Comparison of ENCODE assay signal across 18 cellular contexts in genomic region chr17:12549499-12549901, GRCh38.
A peak's percentile ranks its signal among the peaks of the same experiment; 100 is the strongest.
DNase-seq lines count a peak whose midpoint lies in the region; ATAC-seq and TF ChIP-seq lines count a peak whose summit lies in the region.
"Had no signal": no experiment of that assay in that cellular context is flagged by ENCODE, and none has a peak within 500 bp of the region (broad histone marks: within the 10 kb centered on the region; RNA-seq: fewer than 3 reads in every experiment).

No MANE protein-coding gene starts in this region.

- H3K27ac Mint-ChIP-seq in nephron progenitor cell: no peak overlapping the region
- H3K27ac Mint-ChIP-seq: memory B cell; stimulated activated effector memory CD8-positive, alpha-beta T cell treated with anti-CD3 and anti-CD28 coated beads, Interleukin-12 subunit alpha, Interleukin-12 subunit beta, amount 100 ng/mL, for 72 hours had no signal

- TF ChIP-seq POLR2A in stomach (IDR thresholded peaks at IDR 0.05): no peak

- H3K4me3 ChIP-seq in cardiac fibroblast (replicated peaks in 1 of 2; ENCODE audit: low read depth in 2 of 2, low read length in 2 of 2) (no peak overlapping the region), hepatocyte (no peak overlapping the region), stomach (peak overlapping the region in 1 of 4 donors; percentile 0)

- no peaks in the 10 kb centered on the region for H4K20me1 ChIP-seq in hepatocyte (ENCODE audit: insufficient read depth, poor library complexity, severe bottlenecking)

- H3K79me2 ChIP-seq in hepatocyte: no peaks in the 10 kb centered on the region

- DNase-seq in GM04503 (ENCODE audit: low read depth) (peak; percentile 21), cardiac fibroblast (ENCODE audit: low read depth in 2 of 2) (peak; percentile 8 to 47), hepatocyte (ENCODE audit: low spot score) (no peak), stomach (no peak), nephron progenitor cell (no peak), DMS114 treated with DMSO at 0.1 percent for 48 hours (lab: John Stamatoyannopoulos, UW; ENCODE audit: unreplicated experiment) (no peak)
- no peak for DNase-seq in effector CD8-positive, alpha-beta T cell (lab: John Stamatoyannopoulos, UW)
- DNase-seq: GF-D8; GOT3; Karpas-422; NCI-H2029 treated with DMSO at 0.1 percent for 48 hours; posterior cingulate gyrus; stimulated activated CD4-positive, alpha-beta T cell treated with anti-CD3 and anti-CD28 coated beads, Interleukin-2, amount 100 ng/mL, for 48 hours had no signal

- intact Hi-C loops in stomach (cut with DNase I; ENCODE audit: low total_unique reads): loop anchor here (10.0 kb wide), 1 partner anchor 455 kb away; no protein-coding TSS in a partner anchor

- 17% methylated on average over 9 of the region's 9 CpGs for WGBS in hepatocyte (ENCODE audit: low lambda C conversion rate, missing lambda C conversion rate)
- WGBS in stomach, 5 donors: 21 to 42% (median 35%) methylated on average over 9 of the region's 9 CpGs

- TF ChIP-seq CTCF in cardiac fibroblast (IDR thresholded peaks at IDR 0.05; ENCODE audit: low read depth, low read length) (no peak), hepatocyte (IDR thresholded peaks at IDR 0.05; ENCODE audit: poor library complexity) (no peak), stomach (IDR thresholded peaks at IDR 0.05) (no peak), nephron progenitor cell (IDR thresholded peaks at IDR 0.05) (no peak)

- H3K36me3 ChIP-seq in hepatocyte (replicated peaks; ENCODE audit: insufficient read depth, low read depth): no peaks in the 10 kb centered on the region
- H3K36me3 ChIP-seq in stomach: no peaks in the 10 kb centered on the region

- H3K36me3 Mint-ChIP-seq in nephron progenitor cell (ENCODE audit: low read depth): no peaks in the 10 kb centered on the region
- H3K36me3 Mint-ChIP-seq: memory B cell; stimulated activated effector memory CD8-positive, alpha-beta T cell treated with anti-CD3 and anti-CD28 coated beads, Interleukin-12 subunit alpha, Interleukin-12 subunit beta, amount 100 ng/mL, for 72 hours had no signal

- H3K27me3 Mint-ChIP-seq in nephron progenitor cell (ENCODE audit: low read depth, poor library complexity): no peaks in the 10 kb centered on the region

- peaks cover 21% of the 10 kb centered on the region for H3K4me1 Mint-ChIP-seq in nephron progenitor cell
- H3K4me1 Mint-ChIP-seq: stimulated activated effector memory CD8-positive, alpha-beta T cell treated with anti-CD3 and anti-CD28 coated beads, Interleukin-12 subunit alpha, Interleukin-12 subunit beta, amount 100 ng/mL, for 72 hours had no signal

- ATAC-seq in GM18909 (IDR thresholded peaks at IDR 0.05; ENCODE audit: poor library complexity, unreplicated experiment): no peak
- ATAC-seq: stimulated activated effector memory CD8-positive, alpha-beta T cell treated with anti-CD3 and anti-CD28 coated beads, Interleukin-12 subunit alpha, Interleukin-12 subunit beta, amount 100 ng/mL, for 72 hours had no signal

- H3K9me3 ChIP-seq in hepatocyte (ENCODE audit: low read depth) (no peaks in the 10 kb centered on the region), stomach (no peaks in the 10 kb centered on the region)

- peak overlapping the region; percentile 42 for H3K4me2 ChIP-seq in hepatocyte

- no peaks in the 10 kb centered on the region for H3K27me3 ChIP-seq in hepatocyte
- no peaks in the 10 kb centered on the region for H3K27me3 ChIP-seq in stomach

- H3K9me3 Mint-ChIP-seq in nephron progenitor cell: no peaks in the 10 kb centered on the region
- H3K9me3 Mint-ChIP-seq: memory B cell had no signal

- no peak overlapping the region for H3K4me3 Mint-ChIP-seq in nephron progenitor cell
- H3K4me3 Mint-ChIP-seq: memory B cell; stimulated activated effector memory CD8-positive, alpha-beta T cell treated with anti-CD3 and anti-CD28 coated beads, Interleukin-12 subunit alpha, Interleukin-12 subunit beta, amount 100 ng/mL, for 72 hours had no signal

- H3K4me1 ChIP-seq in hepatocyte (ENCODE audit: insufficient read depth): peaks cover 12% of the 10 kb centered on the region
- H3K4me1 ChIP-seq in stomach: peaks cover 0 to 7% (median 3%) of the 10 kb centered on the region in 4 donors

- no peak for TF ChIP-seq EP300 in stomach (IDR thresholded peaks at IDR 0.05)

- H3K9me2 ChIP-seq in hepatocyte (replicated peaks; ENCODE audit: insufficient read depth): no peaks in the 10 kb centered on the region

- no peak overlapping the region for H2AFZ ChIP-seq in hepatocyte

- H3K27ac ChIP-seq in hepatocyte (no peak overlapping the region), stomach (peak overlapping the region in 3 of 5 donors; percentile 32 to 52 (median 44))
- H3K27ac ChIP-seq: C4-2B, HL-60 had no signal

Comparison
In these comparisons a context has a peak if more than half of its experiments do, and no peak if none do; other contexts are left out.
1. DNase-seq: peak in GM04503 (single experiment) and cardiac fibroblast (2 of 2); none in hepatocyte (single experiment), stomach (single experiment), nephron progenitor cell (single experiment), DMS114 treated with DMSO at 0.1 percent for 48 hours (single experiment) and effector CD8-positive, alpha-beta T cell (single experiment).